1 cellular context compared by ENCODE assay signal in genomic region chr11:45964911-45965389, GRCh38.
TF ChIP-seq lines count a peak whose summit lies in the region.

No MANE protein-coding gene starts in this region.

TF ChIP-seq in HEK293, 187 proteins besides CTCF, POLR2A, EP300 and RAD21 (continued from another document):
- TF ChIP-seq, protein P1, sequence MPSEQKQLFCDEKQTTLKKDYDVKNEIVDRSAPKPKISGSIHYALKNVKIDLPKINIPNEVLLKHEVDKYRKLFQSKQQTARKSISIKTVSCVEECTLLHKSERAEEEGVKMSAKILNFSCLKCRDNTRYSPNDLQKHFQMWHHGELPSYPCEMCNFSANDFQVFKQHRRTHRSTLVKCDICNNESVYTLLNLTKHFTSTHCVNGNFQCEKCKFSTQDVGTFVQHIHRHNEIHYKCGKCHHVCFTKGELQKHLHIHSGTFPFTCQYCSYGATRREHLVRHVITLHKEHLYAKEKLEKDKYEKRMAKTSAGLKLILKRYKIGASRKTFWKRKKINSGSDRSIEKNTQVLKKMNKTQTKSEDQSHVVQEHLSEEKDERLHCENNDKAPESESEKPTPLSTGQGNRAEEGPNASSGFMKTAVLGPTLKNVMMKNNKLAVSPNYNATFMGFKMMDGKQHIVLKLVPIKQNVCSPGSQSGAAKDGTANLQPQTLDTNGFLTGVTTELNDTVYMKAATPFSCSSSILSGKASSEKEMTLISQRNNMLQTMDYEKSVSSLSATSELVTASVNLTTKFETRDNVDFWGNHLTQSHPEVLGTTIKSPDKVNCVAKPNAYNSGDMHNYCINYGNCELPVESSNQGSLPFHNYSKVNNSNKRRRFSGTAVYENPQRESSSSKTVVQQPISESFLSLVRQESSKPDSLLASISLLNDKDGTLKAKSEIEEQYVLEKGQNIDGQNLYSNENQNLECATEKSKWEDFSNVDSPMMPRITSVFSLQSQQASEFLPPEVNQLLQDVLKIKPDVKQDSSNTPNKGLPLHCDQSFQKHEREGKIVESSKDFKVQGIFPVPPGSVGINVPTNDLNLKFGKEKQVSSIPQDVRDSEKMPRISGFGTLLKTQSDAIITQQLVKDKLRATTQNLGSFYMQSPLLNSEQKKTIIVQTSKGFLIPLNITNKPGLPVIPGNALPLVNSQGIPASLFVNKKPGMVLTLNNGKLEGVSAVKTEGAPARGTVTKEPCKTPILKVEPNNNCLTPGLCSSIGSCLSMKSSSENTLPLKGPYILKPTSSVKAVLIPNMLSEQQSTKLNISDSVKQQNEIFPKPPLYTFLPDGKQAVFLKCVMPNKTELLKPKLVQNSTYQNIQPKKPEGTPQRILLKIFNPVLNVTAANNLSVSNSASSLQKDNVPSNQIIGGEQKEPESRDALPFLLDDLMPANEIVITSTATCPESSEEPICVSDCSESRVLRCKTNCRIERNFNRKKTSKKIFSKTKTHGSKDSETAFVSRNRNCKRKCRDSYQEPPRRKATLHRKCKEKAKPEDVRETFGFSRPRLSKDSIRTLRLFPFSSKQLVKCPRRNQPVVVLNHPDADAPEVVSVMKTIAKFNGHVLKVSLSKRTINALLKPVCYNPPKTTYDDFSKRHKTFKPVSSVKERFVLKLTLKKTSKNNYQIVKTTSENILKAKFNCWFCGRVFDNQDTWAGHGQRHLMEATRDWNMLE (tag by site-specific recombination; conservative IDR thresholded peaks at IDR 0.05; ENCODE audit: low read depth), result no peak
- no peak for TF ChIP-seq ZXDB (tag by site-specific recombination; IDR thresholded peaks at IDR 0.05)
